ENCODE assay signal across 8 cellular contexts in genomic region chr16:10942352-10943297, GRCh38. TPM values are rescaled to one million over a fixed set of nuclear protein-coding genes. Genes with fewer than 3 reads are reported as not detected.
DNase-seq lines count a peak whose midpoint lies in the region; ATAC-seq and TF ChIP-seq lines count a peak whose summit lies in the region.

TSS of gene DEXI (minus strand) at chr16:10942468. CDS start at chr16:10942005, 463 bp downstream.

- H3K4me1 Mint-ChIP-seq in activated naive CD8-positive, alpha-beta T cell treated with anti-CD3 and anti-CD28 coated beads, Interleukin-2, amount 10 ng/mL, durations not matched to agents 7 days and 5 days: peaks cover 62% of the 10 kb centered on the region

- H3K23ac ChIP-seq in trophoblast cell (ENCODE audit: low read length): no peak within 1 kb of the TSS

- POLR2A ChIA-PET in activated naive CD8-positive, alpha-beta T cell treated with anti-CD3 and anti-CD28 coated beads, Interleukin-2, amount 10 ng/mL, durations not matched to agents 7 days and 5 days (lab: Charles Lee): interaction anchor here (0.6 to 1.0 kb wide), 5 partner anchors 61 to 1851 kb away, joined by 3 to 6 read pairs (median 4); partner anchors contain the start of genes HAPSTR1, NUBP1 and SOCS1

- H2AFZ ChIP-seq in SU-DHL-6 (ENCODE audit: low read depth, low read length, severe bottlenecking) (peak within 1 kb of the TSS; percentile 99), trophoblast cell (ENCODE audit: insufficient read depth, low read length, poor library complexity) (peak within 1 kb of the TSS; percentile 75)

- no peaks in the 10 kb centered on the region for H3K27me3 Mint-ChIP-seq in activated naive CD8-positive, alpha-beta T cell treated with anti-CD3 and anti-CD28 coated beads, Interleukin-2, amount 10 ng/mL, durations not matched to agents 7 days and 5 days

- H3K79me1 ChIP-seq in trophoblast cell (ENCODE audit: low read length): peaks cover 7% of the 10 kb centered on the region

- no peak within 1 kb of the TSS for H3K27ac ChIP-seq in SU-DHL-6 (ENCODE audit: low read depth, low read length)
- H3K27ac ChIP-seq in trophoblast cell (ENCODE audit: low read depth, low read length): peak within 1 kb of the TSS; percentile 38
- H3K27ac ChIP-seq in transverse colon: peak within 1 kb of the TSS; percentile 87 to 89 (median 88)

- peak within 1 kb of the TSS; percentile 51 for H2BK5ac ChIP-seq in trophoblast cell (ENCODE audit: low read depth, low read length, poor library complexity)

- H3K4me1 ChIP-seq in trophoblast cell (ENCODE audit: control insufficient read depth in 1 of 2, insufficient read depth in 2 of 2, low read length in 2 of 2) (peaks cover 22 to 38% of the 10 kb centered on the region in 2 experiments), transverse colon (peaks cover 33 to 75% (median 63%) of the 10 kb centered on the region in 4 donors)

- peaks cover 12% of the 10 kb centered on the region; the same call in 1 of the 2 replicates for H3K79me2 ChIP-seq in SU-DHL-6 (ENCODE audit: insufficient read depth, low read length)
- H3K79me2 ChIP-seq in trophoblast cell (ENCODE audit: control insufficient read depth, insufficient read depth, low read length, poor library complexity): peaks cover 18% of the 10 kb centered on the region

- peak within 1 kb of the TSS; percentile 57 for H2BK120ac ChIP-seq in trophoblast cell (ENCODE audit: insufficient read depth, low read length, poor library complexity)

- no peaks in the 10 kb centered on the region for H3K9me3 ChIP-seq in SU-DHL-6 (ENCODE audit: insufficient read depth, low read length)
- H3K9me3 ChIP-seq in trophoblast cell (ENCODE audit: insufficient read depth, low read depth, low read length): no peaks in the 10 kb centered on the region
- no peaks in the 10 kb centered on the region for H3K9me3 ChIP-seq in transverse colon

- H4K8ac ChIP-seq in trophoblast cell (ENCODE audit: low read depth, low read length): peak within 1 kb of the TSS; percentile 81

- H3K36me3 ChIP-seq in SU-DHL-6 (ENCODE audit: low read length) (no peaks in the 10 kb centered on the region), trophoblast cell (ENCODE audit: control insufficient read depth in 1 of 2, insufficient read depth in 2 of 2, low read length in 2 of 2) (peaks cover 5 to 6% of the 10 kb centered on the region in 2 experiments), transverse colon (no peaks in the 10 kb centered on the region)

- peak within 1 kb of the TSS; percentile 69 for H3K9ac ChIP-seq in SU-DHL-6 (ENCODE audit: low read length)
- H3K9ac ChIP-seq in trophoblast cell (ENCODE audit: low read length): peak within 1 kb of the TSS; percentile 55

- H3K9me2 ChIP-seq in SU-DHL-6 (replicated peaks; ENCODE audit: insufficient read depth, low read length): no peaks in the 10 kb centered on the region

- H3K9me3 Mint-ChIP-seq in activated naive CD8-positive, alpha-beta T cell treated with anti-CD3 and anti-CD28 coated beads, Interleukin-2, amount 10 ng/mL, durations not matched to agents 7 days and 5 days: no peaks in the 10 kb centered on the region

- peak within 1 kb of the TSS; percentile 73 for H3K4me3 ChIP-seq in GM08714 (ENCODE audit: low read length)
- peak within 1 kb of the TSS; percentile 67 for H3K4me3 ChIP-seq in SU-DHL-6 (ENCODE audit: insufficient read depth, low read length, poor library complexity, severe bottlenecking)
- H3K4me3 ChIP-seq in trophoblast cell (ENCODE audit: low read depth, low read length): peak within 1 kb of the TSS; percentile 78
- peak within 1 kb of the TSS; percentile 73 to 96 (median 91) for H3K4me3 ChIP-seq in transverse colon

- peak within 1 kb of the TSS; percentile 7 for H2BK12ac ChIP-seq in trophoblast cell (ENCODE audit: low read length)

- ATAC-seq in HG02571 (IDR thresholded peaks at IDR 0.05; ENCODE audit: unreplicated experiment) (peak; percentile 68), Right ventricle myocardium inferior (peak; percentile 74)
- peak; percentile 83 for ATAC-seq in activated naive CD8-positive, alpha-beta T cell treated with anti-CD3 and anti-CD28 coated beads, Interleukin-2, amount 10 ng/mL, durations not matched to agents 7 days and 5 days (ENCODE audit: low read depth)

- peaks cover 8% of the 10 kb centered on the region; the same call in 1 of the 2 replicates for H4K20me1 ChIP-seq in SU-DHL-6 (ENCODE audit: low read depth, low read length)

- peak; percentile 65 for TF ChIP-seq POLR2A in transverse colon (IDR thresholded peaks at IDR 0.05)

- peak within 1 kb of the TSS; percentile 62 for H3K14ac ChIP-seq in trophoblast cell (ENCODE audit: low read length)

- peak within 1 kb of the TSS; percentile 80 for H3K4ac ChIP-seq in trophoblast cell (ENCODE audit: low read depth, low read length)

- H3K27me3 ChIP-seq in SU-DHL-6 (ENCODE audit: low read length): no peaks in the 10 kb centered on the region
- no peaks in the 10 kb centered on the region for H3K27me3 ChIP-seq in trophoblast cell (ENCODE audit: insufficient read depth, low read length)
- H3K27me3 ChIP-seq in transverse colon: no peaks in the 10 kb centered on the region

- peak within 1 kb of the TSS; percentile 37 for H4K91ac ChIP-seq in trophoblast cell (ENCODE audit: low read depth, low read length)

- peak within 1 kb of the TSS; percentile 90 for H3K18ac ChIP-seq in trophoblast cell (ENCODE audit: low read length)

- no peak within 1 kb of the TSS for H2AK5ac ChIP-seq in trophoblast cell (ENCODE audit: low read length)

- no CpG with 5 or more reads among the region's 60 CpGs for WGBS in trophoblast cell (ENCODE audit: extremely low coverage, insufficient coverage, insufficient read length)
- 13 to 36% methylated on average over 4 to 44 of the region's 60 CpGs for WGBS in transverse colon (ENCODE audit: low coverage in 1 of 2), 2 donors

- peaks cover 6% of the 10 kb centered on the region for H3K36me3 Mint-ChIP-seq in activated naive CD8-positive, alpha-beta T cell treated with anti-CD3 and anti-CD28 coated beads, Interleukin-2, amount 10 ng/mL, durations not matched to agents 7 days and 5 days

- no peak for TF ChIP-seq EP300 in transverse colon (IDR thresholded peaks at IDR 0.05; ENCODE audit: low read depth)

- peak within 1 kb of the TSS; percentile 92 for H3K4me3 Mint-ChIP-seq in activated naive CD8-positive, alpha-beta T cell treated with anti-CD3 and anti-CD28 coated beads, Interleukin-2, amount 10 ng/mL, durations not matched to agents 7 days and 5 days

- H3K4me2 ChIP-seq in SU-DHL-6 (ENCODE audit: low read depth, low read length, poor library complexity, severe bottlenecking) (peak within 1 kb of the TSS; percentile 90), trophoblast cell (ENCODE audit: low read length) (peak within 1 kb of the TSS; percentile 70)

- in situ Hi-C loops in transverse colon (cut with MboI; ENCODE audit: low pct_ligation_motif_present in 1 of 4, low pct_unique_long_range_greater_than_20kb in 1 of 4, low sequenced_read_pairs in 3 of 4): no loop called here

- DNase-seq in NCI-H1092 (lab: John Stamatoyannopoulos, UW) (peak; percentile 92), Right ventricle myocardium inferior (ENCODE audit: missing footprints) (peak; percentile 96), trophoblast cell (peak; percentile 91 to 97), transverse colon (peak; percentile 96)
- peak; percentile 98 for DNase-seq in activated naive CD8-positive, alpha-beta T cell treated with anti-CD3 and anti-CD28 coated beads, Interleukin-2, amount 10 ng/mL, durations not matched to agents 7 days and 5 days

- H3F3A ChIP-seq in SU-DHL-6 (ENCODE audit: insufficient read depth): peaks cover 12% of the 10 kb centered on the region; the same call in 1 of the 2 replicates

- TF ChIP-seq CTCF in SU-DHL-6 (IDR thresholded peaks at IDR 0.05; ENCODE audit: insufficient read depth, low read length, poor library complexity, severe bottlenecking) (no peak), transverse colon (IDR thresholded peaks at IDR 0.05) (peak; percentile 20 to 34 (median 30))

- peak within 1 kb of the TSS; percentile 82 for H3K27ac Mint-ChIP-seq in activated naive CD8-positive, alpha-beta T cell treated with anti-CD3 and anti-CD28 coated beads, Interleukin-2, amount 10 ng/mL, durations not matched to agents 7 days and 5 days

- peak within 1 kb of the TSS; percentile 34 for H4K12ac ChIP-seq in trophoblast cell (ENCODE audit: low read depth, low read length)

- intact Hi-C loops in Right ventricle myocardium inferior (cut with DNase I): loop anchor here (5.0 kb wide), 1 partner anchor 200 kb away; the partner anchor contains the start of gene NUBP1
- intact Hi-C loops in transverse colon (cut with DNase I; ENCODE audit: low total_unique reads): no loop called here

RNA-seq across cellular contexts. Expression of gene DEXI, which starts in this region (rescaled TPM):
- 10 to 100 TPM; 31.4 to 32.3 TPM for total RNA-seq in activated naive CD8-positive, alpha-beta T cell treated with anti-CD3 and anti-CD28 coated beads, Interleukin-2, amount 10 ng/mL, durations not matched to agents 7 days and 5 days
- total RNA-seq in Right ventricle myocardium inferior (121 TPM), transverse colon (10 to 100 TPM; 36.2 to 76.4 (median 56.0) TPM)
- polyA plus RNA-seq in trophoblast cell (2013): 20.5 and 21.3 TPM in 2 replicates
